In genomic region chr3:8517490-8517889, GRCh38 we compare ENCODE assay signal across 17 cellular contexts. TPM values are rescaled to one million over a fixed set of nuclear protein-coding genes. Genes with fewer than 3 reads are reported as not detected.
DNase-seq lines count a peak whose midpoint lies in the region; ATAC-seq and TF ChIP-seq lines count a peak whose summit lies in the region.
"Had no signal": no experiment of that assay in that cellular context is flagged by ENCODE, and none has a peak within 500 bp of the region (broad histone marks: within the 10 kb centered on the region; RNA-seq: fewer than 3 reads in every experiment).

No MANE protein-coding gene starts in this region.

- TF ChIP-seq CTCF in PC-3 (conservative IDR thresholded peaks at IDR 0.05; ENCODE audit: low read depth, low read length) (no peak), chondrocyte (IDR thresholded peaks at IDR 0.05) (no peak), gastrocnemius medialis (IDR thresholded peaks at IDR 0.05 in 4 of 5, conservative IDR thresholded peaks at IDR 0.05 in 1 of 5) (no peak)

- no peaks in the 10 kb centered on the region for H3K79me2 ChIP-seq in PC-3 (ENCODE audit: low read length)

- peaks cover 57% of the 10 kb centered on the region for H3K36me3 Mint-ChIP-seq in chondrocyte (ENCODE audit: low read depth)
- H3K36me3 Mint-ChIP-seq: CD8-positive, alpha-beta T cell had no signal

- no peak overlapping the region for H2AFZ ChIP-seq in PC-3 (ENCODE audit: low read length)

- ATAC-seq in PC-3: peak; percentile 51; the same call in 1 of the 2 replicates
- no peak for ATAC-seq in gastrocnemius medialis
- no peak for ATAC-seq in HG03521 (IDR thresholded peaks at IDR 0.05; ENCODE audit: unreplicated experiment)
- ATAC-seq in HG03139 (IDR thresholded peaks at IDR 0.05; ENCODE audit: unreplicated experiment): no peak
- ATAC-seq: CD8-positive, alpha-beta T cell had no signal

- H3K27me3 Mint-ChIP-seq in chondrocyte (ENCODE audit: low read depth): no peaks in the 10 kb centered on the region

- H3K9me3 ChIP-seq in PC-3 (ENCODE audit: low read length) (no peaks in the 10 kb centered on the region), gastrocnemius medialis (no peaks in the 10 kb centered on the region)
- H3K9me3 ChIP-seq: SJCRH30 had no signal

- DNase-seq in ELR (ENCODE audit: low read depth) (peak; percentile 29), PC-3 (peak; percentile 33), chondrocyte (ENCODE audit: low spot score) (no peak), gastrocnemius medialis (no peak), NCI-H1436 (lab: John Stamatoyannopoulos, UW) (no peak)
- DNase-seq in central memory CD4-positive, alpha-beta T cell: no peak
- DNase-seq: CD8-positive, alpha-beta T cell; DMS79; MV-4-11; NCI-H1417; NCI-H1930; NCI-H446; SJCRH30 had no signal

- TF ChIP-seq POLR2A in gastrocnemius medialis (IDR thresholded peaks at IDR 0.05): no peak

- peaks cover 98% of the 10 kb centered on the region for H3K4me1 Mint-ChIP-seq in chondrocyte (ENCODE audit: low read depth)

- no peaks in the 10 kb centered on the region for H4K20me1 ChIP-seq in PC-3 (ENCODE audit: low read length)
- H4K20me1 ChIP-seq: BLaER1 had no signal

- H3K36me3 ChIP-seq in PC-3 (ENCODE audit: low read depth, low read length) (no peaks in the 10 kb centered on the region), gastrocnemius medialis (peaks cover 0 to 28% of the 10 kb centered on the region in 2 donors)
- H3K36me3 ChIP-seq: BLaER1 had no signal

- H3K27ac ChIP-seq in PC-3 (ENCODE audit: low read length) (no peak overlapping the region), gastrocnemius medialis (peak overlapping the region; percentile 89 to 97 (median 94))
- H3K27ac ChIP-seq: BLaER1, RWPE1, SJCRH30 had no signal

- H3K4me3 Mint-ChIP-seq in chondrocyte (ENCODE audit: unreplicated experiment): no peak overlapping the region
- H3K4me3 Mint-ChIP-seq: CD8-positive, alpha-beta T cell had no signal

- in situ Hi-C loops in gastrocnemius medialis (cut with MboI; ENCODE audit: low sequenced_read_pairs in 4 of 4): no loop called here

- H3K4me3 ChIP-seq in PC-3 (ENCODE audit: low read length) (no peak overlapping the region), gastrocnemius medialis (no peak overlapping the region)
- H3K4me3 ChIP-seq: BLaER1, SJCRH30 had no signal

- H3K27me3 ChIP-seq in PC-3 (ENCODE audit: low read length) (no peaks in the 10 kb centered on the region), gastrocnemius medialis (no peaks in the 10 kb centered on the region)
- H3K27me3 ChIP-seq: BLaER1, SJCRH30 had no signal

- no peaks in the 10 kb centered on the region for H3F3A ChIP-seq in PC-3 (ENCODE audit: low read length, unreplicated experiment)

- H3K4me1 ChIP-seq in PC-3 (ENCODE audit: insufficient read depth, low read length) (peaks cover 21% of the 10 kb centered on the region), gastrocnemius medialis (peaks cover 94 to 98% of the 10 kb centered on the region in 2 donors)
- H3K4me1 ChIP-seq: SJCRH30 had no signal

- intact Hi-C loops in PC-3 (cut with micrococcal nuclease) (no loop called here), gastrocnemius medialis (cut with DNase I; ENCODE audit: low total_unique reads) (no loop called here)

- H3K9me2 ChIP-seq in PC-3 (replicated peaks; ENCODE audit: low read length): no peaks in the 10 kb centered on the region

- POLR2A ChIA-PET in PC-3 (lab: Charles Lee; ENCODE audit: unreplicated experiment): interaction anchor here (0.6 kb wide), 1 partner anchor 34 kb away, joined by 4 read pairs; no protein-coding TSS in a partner anchor

- no peak overlapping the region for H3K9ac ChIP-seq in PC-3 (ENCODE audit: low read length)
- H3K9ac ChIP-seq: BLaER1 had no signal

- peak overlapping the region; percentile 91 for H3K27ac Mint-ChIP-seq in chondrocyte (ENCODE audit: unreplicated experiment)
- H3K27ac Mint-ChIP-seq: CD8-positive, alpha-beta T cell had no signal

- H3K9me3 Mint-ChIP-seq in chondrocyte (ENCODE audit: low read depth): peaks cover 4% of the 10 kb centered on the region

- no peak overlapping the region for H3K4me2 ChIP-seq in PC-3 (ENCODE audit: low read length)
- H3K4me2 ChIP-seq: BLaER1 had no signal

- CTCF ChIA-PET in PC-3 (lab: Charles Lee): interaction anchor here (0.6 kb wide), 1 partner anchor 114 kb away, joined by 3 read pairs; no protein-coding TSS in a partner anchor

- no TSS peak for BruUV-seq in PC-3 (replicated peaks; lab: Mats Ljungman, UMichigan)

RNA-seq across cellular contexts. Expression of gene LMCD1, which starts 15.9 kb away (rescaled TPM):
- total RNA-seq in PC-3 (2014; rRNA removed) (8.2 and 9.1 TPM in 2 replicates), chondrocyte (260 to 268 TPM (median 263 TPM) in 3 replicates), gastrocnemius medialis (100 to 1,000 TPM in 3 of 4 donors, 10 to 100 TPM in 1; 96.0 to 581 (median 167) TPM)

Comparison
In these comparisons a context has a peak if more than half of its experiments do, and no peak if none do; other contexts are left out.
1. DNase-seq: peak in ELR (single experiment) and PC-3 (single experiment); none in chondrocyte (single experiment), gastrocnemius medialis (0 of 2), NCI-H1436 (single experiment) and central memory CD4-positive, alpha-beta T cell (single experiment).